8 cellular contexts compared by ENCODE assay signal in genomic region chr22:41835462-41835861, GRCh38. TPM values are rescaled to one million over a fixed set of nuclear protein-coding genes. Genes with fewer than 3 reads are reported as not detected.
A peak's percentile ranks its signal among the peaks of the same experiment; 100 is the strongest.
DNase-seq lines count a peak whose midpoint lies in the region; ATAC-seq, FAIRE-seq and TF ChIP-seq lines count a peak whose summit lies in the region.
"Not testable (repeated sequence)": the region's sequence is repeated elsewhere in the genome, so short reads cannot be mapped to it uniquely, and the experiment has no call there.

No MANE protein-coding gene starts in this region.

- H3K27ac Mint-ChIP-seq in GM23338 (peak overlapping the region; percentile 78; the same call in 1 of the 2 replicates), endodermal cell (peak overlapping the region; percentile 26)
- peak overlapping the region; percentile 71 for H3K27ac Mint-ChIP-seq in activated T-helper 17 cell treated with anti-CD3 and anti-CD28 coated beads, Interleukin-2, amount 50 U/mL, for 72 hours

- H3K4me3 Mint-ChIP-seq in GM23338, endodermal cell: not testable (repeated sequence)
- H3K4me3 Mint-ChIP-seq in activated T-helper 17 cell treated with anti-CD3 and anti-CD28 coated beads, Interleukin-2, amount 50 U/mL, for 72 hours = peak overlapping the region; percentile 43

- not testable (repeated sequence) for ATAC-seq in GM23338; activated T-helper 17 cell treated with anti-CD3 and anti-CD28 coated beads, Interleukin-2, amount 50 U/mL, for 72 hours (replicated peaks); HepG2

- H3K9me3 ChIP-seq in A673 (ENCODE audit: low read depth, low read length, poor library complexity, severe bottlenecking); SU-DHL-6 (ENCODE audit: insufficient read depth, low read length); endodermal cell (ENCODE audit: control insufficient read depth, low read length); HepG2 (ENCODE audit: low read length); neural cell (ENCODE audit: low read length); stomach: not testable (repeated sequence)

- not testable (repeated sequence) for TF ChIP-seq EP300 in HepG2 (IDR thresholded peaks at IDR 0.05; ENCODE audit: low read depth in 2 of 2, low read length in 2 of 2); HepG2 (CRISPR knock-in tag; IDR thresholded peaks at IDR 0.05; ENCODE audit: borderline replicate concordance); neural cell (conservative IDR thresholded peaks at IDR 0.05; ENCODE audit: poor library complexity, severe bottlenecking); stomach (IDR thresholded peaks at IDR 0.05)

- in situ Hi-C loops in HepG2 (cut with HindIII; ENCODE audit: extremely low pct_ligation_motif_present, low pct_unique_long_range_greater_than_20kb) = not testable (repeated sequence)

- H3K9ac ChIP-seq in SU-DHL-6 (ENCODE audit: low read length); endodermal cell (ENCODE audit: extremely low read depth, low read length, poor library complexity, severe bottlenecking); neural cell (ENCODE audit: low read length): not testable (repeated sequence)
- H3K9ac ChIP-seq in HepG2 (ENCODE audit: insufficient read depth, low read depth, low read length) = peak overlapping the region; percentile 17; the same call in 1 of the 2 replicates

- TF ChIP-seq POLR2A in HepG2 (IDR thresholded peaks at IDR 0.05; ENCODE audit: insufficient read depth in 1 of 2, low read depth in 2 of 2, low read length in 2 of 2); stomach (IDR thresholded peaks at IDR 0.05): not testable (repeated sequence)

- H3K27ac ChIP-seq in A673 (ENCODE audit: low read depth, low read length, poor library complexity, severe bottlenecking) = peak overlapping the region; percentile 65
- peak overlapping the region; percentile 27; the same call in 1 of the 2 replicates for H3K27ac ChIP-seq in GM23338 (ENCODE audit: low read depth)
- H3K27ac ChIP-seq in SU-DHL-6 (ENCODE audit: low read depth, low read length) = peak overlapping the region; percentile 3; the same call in 1 of the 2 replicates
- not testable (repeated sequence) for H3K27ac ChIP-seq in endodermal cell (ENCODE audit: low read depth, low read length)
- H3K27ac ChIP-seq in HepG2 (ENCODE audit: extremely low read length, insufficient read depth, low read length) = peak overlapping the region; percentile 52
- peak overlapping the region; percentile 3 for H3K27ac ChIP-seq in neural cell (ENCODE audit: low read length)
- H3K27ac ChIP-seq in stomach = peak overlapping the region; percentile 44 to 98 (median 96)

- H3F3A ChIP-seq in GM23338 (replicated peaks; ENCODE audit: low read depth); neural cell (ENCODE audit: insufficient read depth, low read length, poor library complexity, severe bottlenecking): not testable (repeated sequence)
- peaks cover 11% of the 10 kb centered on the region for H3F3A ChIP-seq in SU-DHL-6 (ENCODE audit: insufficient read depth)

- TF ChIP-seq RAD21 in HepG2 (CRISPR knock-in tag; IDR thresholded peaks at IDR 0.05); neural cell (conservative IDR thresholded peaks at IDR 0.05): not testable (repeated sequence)

- BruUV-seq in A673 (replicated peaks; lab: Mats Ljungman, UMichigan); HepG2 (replicated peaks; lab: Mats Ljungman, UMichigan): not testable (repeated sequence)

- not testable (repeated sequence) for H3K27me3 Mint-ChIP-seq in GM23338 (ENCODE audit: insufficient read depth, low read depth, poor library complexity); activated T-helper 17 cell treated with anti-CD3 and anti-CD28 coated beads, Interleukin-2, amount 50 U/mL, for 72 hours; endodermal cell (ENCODE audit: insufficient read depth)

- not testable (repeated sequence) for H3K9me3 Mint-ChIP-seq in GM23338; activated T-helper 17 cell treated with anti-CD3 and anti-CD28 coated beads, Interleukin-2, amount 50 U/mL, for 72 hours; endodermal cell

- not testable (repeated sequence) for H3K27me3 ChIP-seq in A673 (replicated peaks; ENCODE audit: insufficient read depth, low read depth, low read length, poor library complexity); GM23338 (ENCODE audit: insufficient read depth); SU-DHL-6 (ENCODE audit: low read length); endodermal cell (ENCODE audit: control insufficient read depth, insufficient read depth, low read length, poor library complexity, severe bottlenecking); HepG2 (ENCODE audit: control insufficient read depth in 1 of 2, insufficient read depth in 2 of 2, low read length in 2 of 2); neural cell (ENCODE audit: insufficient read depth, low read depth, low read length); stomach

- DNase-seq in A673 (ENCODE audit: low spot score); GM23338 (ENCODE audit: low spot score); endodermal cell: not testable (repeated sequence)
- DNase-seq in HepG2 (ENCODE audit: low spot score) (peak; percentile 26), stomach (peak; percentile 57)

- H3K36me3 ChIP-seq in A673 (ENCODE audit: insufficient read depth, low read length, poor library complexity, severe bottlenecking) = peaks cover 57% of the 10 kb centered on the region
- H3K36me3 ChIP-seq in GM23338 (ENCODE audit: insufficient read depth) = peaks cover 18% of the 10 kb centered on the region
- H3K36me3 ChIP-seq in SU-DHL-6 (ENCODE audit: low read length) = peaks cover 25% of the 10 kb centered on the region
- H3K36me3 ChIP-seq in endodermal cell (ENCODE audit: control insufficient read depth, insufficient read depth, low read length) = peaks cover 30% of the 10 kb centered on the region
- H3K36me3 ChIP-seq in HepG2 (replicated peaks in 1 of 2; ENCODE audit: control insufficient read depth in 1 of 2, insufficient read depth in 2 of 2, low read length in 2 of 2) = peaks cover 8 to 30% of the 10 kb centered on the region in 2 experiments
- not testable (repeated sequence) for H3K36me3 ChIP-seq in neural cell (ENCODE audit: insufficient read depth, low read length)
- H3K36me3 ChIP-seq in stomach = peaks cover 5 to 15% (median 9%) of the 10 kb centered on the region in 4 donors

- not testable (repeated sequence) for FAIRE-seq in HepG2 (lab: Jason Lieb, UNC)

- not testable (repeated sequence) for H3K4me2 ChIP-seq in GM23338; neural cell (ENCODE audit: low read length)
- peak overlapping the region; percentile 15 for H3K4me2 ChIP-seq in SU-DHL-6 (ENCODE audit: low read depth, low read length, poor library complexity, severe bottlenecking)
- peak overlapping the region; percentile 43 for H3K4me2 ChIP-seq in HepG2 (ENCODE audit: low read depth, low read length)

- peaks cover 23% of the 10 kb centered on the region for H3K4me1 ChIP-seq in A673 (ENCODE audit: insufficient read depth, low read length, poor library complexity, severe bottlenecking)
- H3K4me1 ChIP-seq in GM23338 (ENCODE audit: insufficient read depth) = peaks cover 33% of the 10 kb centered on the region
- H3K4me1 ChIP-seq in endodermal cell (ENCODE audit: control insufficient read depth, insufficient read depth, low read length) = not testable (repeated sequence)
- peaks cover 72% of the 10 kb centered on the region for H3K4me1 ChIP-seq in HepG2 (ENCODE audit: insufficient read depth, low read length)
- peaks cover 33 to 72% (median 57%) of the 10 kb centered on the region in 4 donors for H3K4me1 ChIP-seq in stomach

- not testable (repeated sequence) for TF ChIP-seq CTCF in A673 (conservative IDR thresholded peaks at IDR 0.05; ENCODE audit: low read depth, low read length); GM23338 (conservative IDR thresholded peaks at IDR 0.05; ENCODE audit: low read depth in 2 of 2); SU-DHL-6 (IDR thresholded peaks at IDR 0.05; ENCODE audit: insufficient read depth, low read length, poor library complexity, severe bottlenecking); endodermal cell (conservative IDR thresholded peaks at IDR 0.05); HepG2 (CRISPR knock-in tag; IDR thresholded peaks at IDR 0.05); neural cell (IDR thresholded peaks at IDR 0.05; ENCODE audit: poor library complexity, severe bottlenecking); stomach (IDR thresholded peaks at IDR 0.05)

- H3K4me1 Mint-ChIP-seq in GM23338 (peaks cover 41% of the 10 kb centered on the region), endodermal cell (peaks cover 23% of the 10 kb centered on the region)
- H3K4me1 Mint-ChIP-seq in activated T-helper 17 cell treated with anti-CD3 and anti-CD28 coated beads, Interleukin-2, amount 50 U/mL, for 72 hours = peaks cover 45% of the 10 kb centered on the region

- POLR2A ChIA-PET in A673 (lab: Charles Lee; ENCODE audit: low non-redundant PET) (interaction anchor here (0.6 kb wide), 1 partner anchor 1063 kb away, joined by 20 read pairs; no protein-coding TSS in a partner anchor), HepG2 (lab: Yijun Ruan, JAX) (interaction anchor here (1.2 to 2.0 kb wide), 3 partner anchors 10 to 35 kb away, joined by 4 to 12 read pairs (median 6); partner anchors contain the start of gene CCDC134)

- CTCF ChIA-PET in A673 (lab: Charles Lee); HepG2 (lab: Yijun Ruan, JAX; ENCODE audit: low intra/inter-chr PET ratio, low total read pairs): not testable (repeated sequence)

- peaks cover 37% of the 10 kb centered on the region for H4K20me1 ChIP-seq in GM23338 (replicated peaks; ENCODE audit: insufficient read depth)
- H4K20me1 ChIP-seq in SU-DHL-6 (ENCODE audit: low read depth, low read length); neural cell (ENCODE audit: insufficient read depth): not testable (repeated sequence)
- H4K20me1 ChIP-seq in HepG2 (ENCODE audit: insufficient read depth, low read length) = peaks cover 15% of the 10 kb centered on the region

- 98% methylated on average over 5 to 7 of the region's 8 CpGs for WGBS in endodermal cell (ENCODE audit: insufficient coverage in 1 of 2, insufficient read length in 1 of 2), 2 experiments
- 64% methylated on average over 8 of the region's 8 CpGs for WGBS in HepG2 (ENCODE audit: low lambda C conversion rate)
- WGBS in stomach, 5 donors = 38 to 63% (median 44%) methylated on average over 6 to 8 of the region's 8 CpGs

- intact Hi-C loops in A673 (cut with micrococcal nuclease; ENCODE audit: unreplicated experiment); HepG2 (cut with micrococcal nuclease; ENCODE audit: unreplicated experiment); stomach (cut with DNase I; ENCODE audit: low total_unique reads): not testable (repeated sequence)

- peaks cover 49% of the 10 kb centered on the region for H3K36me3 Mint-ChIP-seq in GM23338 (ENCODE audit: low read depth)
- H3K36me3 Mint-ChIP-seq in activated T-helper 17 cell treated with anti-CD3 and anti-CD28 coated beads, Interleukin-2, amount 50 U/mL, for 72 hours (ENCODE audit: low read depth) = peaks cover 84% of the 10 kb centered on the region
- peaks cover 28% of the 10 kb centered on the region for H3K36me3 Mint-ChIP-seq in endodermal cell (ENCODE audit: low read depth)

- peaks cover 73% of the 10 kb centered on the region for H3K79me2 ChIP-seq in GM23338 (replicated peaks; ENCODE audit: insufficient read depth)
- peaks cover 73% of the 10 kb centered on the region for H3K79me2 ChIP-seq in SU-DHL-6 (ENCODE audit: insufficient read depth, low read length)
- H3K79me2 ChIP-seq in HepG2 (ENCODE audit: insufficient read depth, low read length) = peaks cover 72% of the 10 kb centered on the region
- H3K79me2 ChIP-seq in neural cell (replicated peaks; ENCODE audit: insufficient read depth, low read length) = peaks cover 70% of the 10 kb centered on the region

- H3K4me3 ChIP-seq in A673 (ENCODE audit: low read depth, low read length, poor library complexity, severe bottlenecking); GM23338; SU-DHL-6 (ENCODE audit: insufficient read depth, low read length, poor library complexity, severe bottlenecking); endodermal cell (ENCODE audit: low read length); stomach: not testable (repeated sequence)
- H3K4me3 ChIP-seq in HepG2 (replicated peaks in 1 of 3; ENCODE audit: insufficient read depth in 1 of 3, low read depth in 2 of 3, low read length in 3 of 3) (peak overlapping the region in 1 of 3 experiments; percentile 8; a peak in 1 of 6 replicates), neural cell (ENCODE audit: low read length) (peak overlapping the region; percentile 98)

- not testable (repeated sequence) for H2AFZ ChIP-seq in GM23338; SU-DHL-6 (ENCODE audit: low read depth, low read length, severe bottlenecking); HepG2 (ENCODE audit: low read length); neural cell (ENCODE audit: low read depth, low read length)

- not testable (repeated sequence) for H3K9me2 ChIP-seq in GM23338 (ENCODE audit: insufficient read depth); SU-DHL-6 (replicated peaks; ENCODE audit: insufficient read depth, low read length); neural cell (ENCODE audit: insufficient read depth, low read length)

RNA-seq across cellular contexts. Expression of gene SREBF2, which starts 2.6 kb away (rescaled TPM):
- 141 and 162 TPM in 2 replicates for total RNA-seq in A673 (2021)
- 147 and 163 TPM in 2 replicates for total RNA-seq in GM23338 (2014; rRNA removed; shearing (Covaris generic))
- 48.7 and 49.8 TPM in 2 replicates for polyA plus RNA-seq in GM23338 (2016; fragmentation: Nextera tagmentation; extraction: Ambion mirVana)
- total RNA-seq in activated T-helper 17 cell treated with anti-CD3 and anti-CD28 coated beads, Interleukin-2, amount 50 U/mL, for 72 hours = 100 to 1,000 TPM; 126 to 162 TPM
- total RNA-seq in endodermal cell = 100 to 1,000 TPM; 125 to 135 TPM
- polyA plus RNA-seq in endodermal cell (2013, experiment 1 of 2) = 220 TPM
- polyA plus RNA-seq in endodermal cell (2013, experiment 2 of 2) = 204 TPM
- 30.2 and 53.8 TPM in 2 replicates for total RNA-seq in HepG2 (2016; rRNA removed; fragmentation: Illumina TruSeq; extraction: Trizol)
- total RNA-seq in HepG2 (2016; cell fraction: cytosol; rRNA removed; fragmentation: Illumina TruSeq; extraction: Trizol; ENCODE audit: low read depth) = 14.0 and 16.6 TPM in 2 replicates
- total RNA-seq in HepG2 (2016; cell fraction: insoluble cytoplasmic fraction; rRNA removed; fragmentation: Illumina TruSeq; extraction: Trizol) = 28.0 and 53.2 TPM in 2 replicates
- total RNA-seq in HepG2 (2016; cell fraction: membrane; rRNA removed; fragmentation: Illumina TruSeq; extraction: Trizol) = 33.3 and 36.0 TPM in 2 replicates
- 57.4 and 66.5 TPM in 2 replicates for total RNA-seq in HepG2 (2016; cell fraction: nucleus; rRNA removed; fragmentation: Illumina TruSeq; extraction: Trizol)
- 72.6 and 108 TPM in 2 replicates for polyA plus RNA-seq in HepG2 (2011; rRNA removed)
- polyA plus RNA-seq in HepG2 (2011; cell fraction: cytosol; rRNA removed) = 70.5 and 75.9 TPM in 2 replicates
- 163 and 208 TPM in 2 replicates for polyA plus RNA-seq in HepG2 (2011; cell fraction: nucleus; rRNA removed)
- 109 and 143 TPM in 2 replicates for polyA plus RNA-seq in HepG2 (2012)
- 6.9 and 7.8 TPM in 2 replicates for polyA plus RNA-seq in HepG2 (2016; cell fraction: cytosol; fragmentation: Illumina TruSeq; extraction: Trizol; ENCODE audit: low read depth)
- polyA plus RNA-seq in HepG2 (2016; cell fraction: insoluble cytoplasmic fraction; fragmentation: Illumina TruSeq; extraction: Trizol; ENCODE audit: low read depth) = 26.3 and 34.3 TPM in 2 replicates
- 19.9 and 23.8 TPM in 2 replicates for polyA plus RNA-seq in HepG2 (2016; cell fraction: membrane; fragmentation: Illumina TruSeq; extraction: Trizol; ENCODE audit: low read depth)
- 92.3 and 92.9 TPM in 2 replicates for polyA plus RNA-seq in HepG2 (2016; cell fraction: nucleus; fragmentation: Illumina TruSeq; extraction: Trizol; ENCODE audit: insufficient read depth, low read depth)
- polyA minus RNA-seq in HepG2 (2011; rRNA and poly(A)+ RNA removed; ENCODE audit: low replicate concordance) = 105 and 167 TPM in 2 replicates
- 56.3 and 97.6 TPM in 2 replicates for polyA minus RNA-seq in HepG2 (2011; cell fraction: cytosol; rRNA and poly(A)+ RNA removed)
- 62.8 and 87.4 TPM in 2 replicates for polyA minus RNA-seq in HepG2 (2011; cell fraction: nucleus; rRNA and poly(A)+ RNA removed)
- polyA plus RNA-seq in neural cell = 73.0 and 87.3 TPM in 2 replicates
- polyA minus RNA-seq in neural cell = 131 and 133 TPM in 2 replicates
- total RNA-seq in stomach = 100 to 1,000 TPM in 1 of 5 donors, 10 to 100 TPM in 4; 41.3 to 159 (median 91.7) TPM
- 10 to 100 TPM; 12.2 to 48.7 (median 29.8) TPM for polyA plus RNA-seq in stomach

RNA-seq across cellular contexts. Expression of gene CCDC134, which starts 35.0 kb away (rescaled TPM):
- 25.9 and 27.4 TPM in 2 replicates for total RNA-seq in A673 (2021)
- 21.0 and 24.5 TPM in 2 replicates for total RNA-seq in GM23338 (2014; rRNA removed; shearing (Covaris generic))
- polyA plus RNA-seq in GM23338 (2016; fragmentation: Nextera tagmentation; extraction: Ambion mirVana) = 2.7 and 4.2 TPM in 2 replicates
- 10 to 100 TPM; 21.6 to 22.3 TPM for total RNA-seq in activated T-helper 17 cell treated with anti-CD3 and anti-CD28 coated beads, Interleukin-2, amount 50 U/mL, for 72 hours
- 10 to 100 TPM; 15.0 to 21.0 TPM for total RNA-seq in endodermal cell
- 7.2 TPM for polyA plus RNA-seq in endodermal cell (2013, experiment 1 of 2)
- polyA plus RNA-seq in endodermal cell (2013, experiment 2 of 2) = 8.8 TPM
- 11.3 and 17.4 TPM in 2 replicates for total RNA-seq in HepG2 (2016; rRNA removed; fragmentation: Illumina TruSeq; extraction: Trizol)
- total RNA-seq in HepG2 (2016; cell fraction: cytosol; rRNA removed; fragmentation: Illumina TruSeq; extraction: Trizol; ENCODE audit: low read depth) = 40.7 and 41.5 TPM in 2 replicates
- 11.5 and 17.3 TPM in 2 replicates for total RNA-seq in HepG2 (2016; cell fraction: insoluble cytoplasmic fraction; rRNA removed; fragmentation: Illumina TruSeq; extraction: Trizol)
- 12.5 and 13.5 TPM in 2 replicates for total RNA-seq in HepG2 (2016; cell fraction: membrane; rRNA removed; fragmentation: Illumina TruSeq; extraction: Trizol)
- total RNA-seq in HepG2 (2016; cell fraction: nucleus; rRNA removed; fragmentation: Illumina TruSeq; extraction: Trizol) = 21.6 and 24.7 TPM in 2 replicates
- 4.8 and 5.6 TPM in 2 replicates for polyA plus RNA-seq in HepG2 (2011; rRNA removed)
- polyA plus RNA-seq in HepG2 (2011; cell fraction: cytosol; rRNA removed) = 3.7 and 5.6 TPM in 2 replicates
- polyA plus RNA-seq in HepG2 (2011; cell fraction: nucleus; rRNA removed) = 6.9 and 7.1 TPM in 2 replicates
- 2.7 and 2.8 TPM in 2 replicates for polyA plus RNA-seq in HepG2 (2012)
- polyA plus RNA-seq in HepG2 (2016; cell fraction: cytosol; fragmentation: Illumina TruSeq; extraction: Trizol; ENCODE audit: low read depth) = 1.8 and 2.0 TPM in 2 replicates
- 4.4 TPM in 2 replicates for polyA plus RNA-seq in HepG2 (2016; cell fraction: insoluble cytoplasmic fraction; fragmentation: Illumina TruSeq; extraction: Trizol; ENCODE audit: low read depth)
- polyA plus RNA-seq in HepG2 (2016; cell fraction: membrane; fragmentation: Illumina TruSeq; extraction: Trizol; ENCODE audit: low read depth) = 2.2 and 2.7 TPM in 2 replicates
- polyA plus RNA-seq in HepG2 (2016; cell fraction: nucleus; fragmentation: Illumina TruSeq; extraction: Trizol; ENCODE audit: insufficient read depth, low read depth) = 18.6 and 19.9 TPM in 2 replicates
- 14.6 and 21.4 TPM in 2 replicates for polyA minus RNA-seq in HepG2 (2011; rRNA and poly(A)+ RNA removed; ENCODE audit: low replicate concordance)
- polyA minus RNA-seq in HepG2 (2011; cell fraction: cytosol; rRNA and poly(A)+ RNA removed) = 9.4 and 9.7 TPM in 2 replicates
- polyA minus RNA-seq in HepG2 (2011; cell fraction: nucleus; rRNA and poly(A)+ RNA removed) = 6.3 and 8.3 TPM in 2 replicates
- 2.2 and 6.6 TPM in 2 replicates for polyA plus RNA-seq in neural cell
- 13.1 and 20.2 TPM in 2 replicates for polyA minus RNA-seq in neural cell
- 10 to 100 TPM in 2 of 5 donors, 1 to 10 TPM in 2, not detected in 1; 4.9 to 16.5 (median 12.1) TPM for total RNA-seq in stomach
- polyA plus RNA-seq in stomach = 1 to 10 TPM in 2 of 3 donors, not detected in 1; 1.6 to 2.5 TPM

Comparison
In these comparisons a context has a peak if more than half of its experiments do, and no peak if none do; other contexts are left out.
1. H3K27ac Mint-ChIP-seq: peak in every context shown above with its lines; median percentile 78 in GM23338; 71 in activated T-helper 17 cell treated with anti-CD3 and anti-CD28 coated beads, Interleukin-2, amount 50 U/mL, for 72 hours; 26 in endodermal cell.